13 cellular contexts compared by ENCODE assay signal in genomic region chr6:38975621-38976049, GRCh38.
"Had no signal": no experiment of that assay in that cellular context is flagged by ENCODE, and none has a peak within 500 bp of the region (broad histone marks: within the 10 kb centered on the region; RNA-seq: fewer than 3 reads in every experiment).

No MANE protein-coding gene starts in this region.

- DNase-seq: activated naive CD4-positive, alpha-beta T cell treated with Interleukin-2 at 50 U/mL for 16 hours; activated naive CD8-positive, alpha-beta T cell treated with anti-CD3 and anti-CD28 coated beads, Interleukin-2, amount 50 U/mL, for 24 hours; aorta; foreskin fibroblast; stimulated activated CD4-positive, alpha-beta T cell treated with anti-CD3 and anti-CD28 coated beads, Interleukin-2, amount 100 ng/mL, for 48 hours; stimulated activated naive B cell treated with anti-CD40 and anti-IgM and Interleukin-4, amounts not matched to agents 10 μg/mL and 1 μg/mL and 100 μg/mL, for 72 hours; SW 1271; tibial artery; uterus had no signal

- H3K4me3 Mint-ChIP-seq: activated naive CD8-positive, alpha-beta T cell treated with anti-CD3 and anti-CD28 coated beads, Interleukin-2, amount 50 U/mL, for 24 hours; neural crest cell; stimulated activated naive B cell treated with anti-CD40 and anti-IgM and Interleukin-4, amounts not matched to agents 10 μg/mL and 1 μg/mL and 100 μg/mL, for 72 hours had no signal

- H3K27ac ChIP-seq: tibial artery, uterus had no signal

- H3K36me3 ChIP-seq: tibial artery, uterus had no signal

- H3K9me3 ChIP-seq: tibial artery, uterus had no signal

- H3K4me1 Mint-ChIP-seq: neural crest cell; stimulated activated naive B cell treated with anti-CD40 and anti-IgM and Interleukin-4, amounts not matched to agents 10 μg/mL and 1 μg/mL and 100 μg/mL, for 72 hours had no signal

- H3K4me1 ChIP-seq: tibial artery, uterus had no signal

- ATAC-seq: activated CD4-positive, CD25-positive, alpha-beta regulatory T cell treated with anti-CD3 and anti-CD28 coated beads, Interleukin-2, amount 50 U/mL, for 24 hours; activated naive CD8-positive, alpha-beta T cell treated with anti-CD3 and anti-CD28 coated beads, Interleukin-2, amount 50 U/mL, for 24 hours; esophagus mucosa; stimulated activated naive B cell treated with anti-CD40 and anti-IgM and Interleukin-4, amounts not matched to agents 10 μg/mL and 1 μg/mL and 100 μg/mL, for 72 hours had no signal

- H3K36me3 Mint-ChIP-seq: stimulated activated naive B cell treated with anti-CD40 and anti-IgM and Interleukin-4, amounts not matched to agents 10 μg/mL and 1 μg/mL and 100 μg/mL, for 72 hours had no signal

- H3K27ac Mint-ChIP-seq: activated naive CD8-positive, alpha-beta T cell treated with anti-CD3 and anti-CD28 coated beads, Interleukin-2, amount 50 U/mL, for 24 hours; stimulated activated naive B cell treated with anti-CD40 and anti-IgM and Interleukin-4, amounts not matched to agents 10 μg/mL and 1 μg/mL and 100 μg/mL, for 72 hours had no signal

- H3K9me3 Mint-ChIP-seq: activated naive CD8-positive, alpha-beta T cell treated with anti-CD3 and anti-CD28 coated beads, Interleukin-2, amount 50 U/mL, for 24 hours; neural crest cell; stimulated activated naive B cell treated with anti-CD40 and anti-IgM and Interleukin-4, amounts not matched to agents 10 μg/mL and 1 μg/mL and 100 μg/mL, for 72 hours had no signal

- H3K4me3 ChIP-seq: lung, tibial artery, uterus had no signal
